10 cellular contexts compared by ENCODE assay signal in the genomic region with DNA sequence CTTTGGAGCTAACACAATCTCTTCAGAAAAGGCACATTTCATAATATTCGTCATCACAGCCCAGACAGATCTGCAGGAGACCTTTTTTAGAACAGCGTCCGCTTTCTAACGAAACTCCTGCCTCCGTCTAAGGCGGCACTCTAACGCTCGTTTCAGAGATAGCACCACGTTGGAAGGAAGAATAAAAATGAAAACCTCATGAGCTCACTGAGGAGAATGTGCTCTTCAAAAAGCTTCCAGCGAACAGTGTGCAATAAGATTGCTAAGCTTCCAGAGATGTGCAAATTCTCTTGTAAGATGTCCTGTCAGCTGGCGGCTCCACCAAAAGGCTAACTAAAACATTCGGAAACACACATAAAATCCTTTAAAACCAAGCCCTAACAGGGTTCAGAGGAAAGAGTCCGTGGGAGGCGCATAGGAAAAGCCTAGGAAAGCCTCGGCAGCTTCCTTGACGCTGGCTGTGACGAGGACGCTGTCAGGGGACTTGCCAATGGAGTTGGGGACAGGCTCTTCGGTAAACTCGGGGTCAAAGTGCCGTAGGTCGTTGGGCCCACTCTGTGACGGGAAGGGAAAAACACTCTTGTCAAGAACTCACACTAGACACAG.
DNase-seq lines count a peak whose midpoint lies in the region; ATAC-seq and TF ChIP-seq lines count a peak whose summit lies in the region.
"Had no signal": no experiment of that assay in that cellular context is flagged by ENCODE, and none has a peak within 500 bp of the region (broad histone marks: within the 10 kb centered on the region; RNA-seq: fewer than 3 reads in every experiment).

No MANE protein-coding gene starts in this region.

- H3K9me3 Mint-ChIP-seq in activated naive CD8-positive, alpha-beta T cell treated with anti-CD3 and anti-CD28 coated beads for 36 hours, result no peaks in the 10 kb centered on the region
- H3K9me3 Mint-ChIP-seq: naive B cell had no signal

- no peaks in the 10 kb centered on the region for H3K27me3 ChIP-seq in hepatocyte
- no peaks in the 10 kb centered on the region for H3K27me3 ChIP-seq in skeletal muscle tissue (ENCODE audit: control insufficient read depth in 3 of 3, insufficient read depth in 3 of 3, low read length in 3 of 3)
- no peaks in the 10 kb centered on the region for H3K27me3 ChIP-seq in thyroid gland

- peak overlapping the region; percentile 94 for H3K4me2 ChIP-seq in hepatocyte

- peaks cover 32% of the 10 kb centered on the region for H3K79me2 ChIP-seq in hepatocyte

- 76% methylated on average over 23 of the region's 23 CpGs for WGBS in hepatocyte (ENCODE audit: low lambda C conversion rate, missing lambda C conversion rate)
- WGBS in thyroid gland, 2 donors, result 67 to 82% methylated on average over 23 of the region's 23 CpGs

- TF ChIP-seq CTCF in HFF-Myc (IDR thresholded peaks at IDR 0.05; ENCODE audit: low read depth, low read length, missing control alignments) (no peak), hepatocyte (IDR thresholded peaks at IDR 0.05; ENCODE audit: poor library complexity) (no peak), thyroid gland (IDR thresholded peaks at IDR 0.05) (no peak)

- TF ChIP-seq POLR2A in GM18505 (IDR thresholded peaks at IDR 0.05; ENCODE audit: borderline replicate concordance, extremely low read depth, insufficient read depth, insufficient read length), result no peak
- TF ChIP-seq POLR2A in thyroid gland (IDR thresholded peaks at IDR 0.05), result no peak

- DNase-seq in HFF-Myc (ENCODE audit: extremely low read depth, low read depth), result no peak
- DNase-seq in activated naive CD8-positive, alpha-beta T cell treated with anti-CD3 and anti-CD28 coated beads for 36 hours, result no peak
- no peak for DNase-seq in hepatocyte (ENCODE audit: low spot score)
- no peak for DNase-seq in activated CD4-positive, alpha-beta T cell treated with anti-CD3 and anti-CD28 coated beads, Interleukin-2, amount 50 U/mL, for 4 hours
- DNase-seq in NCI-H2227 (lab: John Stamatoyannopoulos, UW; ENCODE audit: unreplicated experiment), result no peak
- DNase-seq in thyroid gland, result no peak
- DNase-seq: naive B cell, NCI-H2227 treated with DMSO at 0.1 percent for 48 hours had no signal

- H3K36me3 ChIP-seq in hepatocyte (replicated peaks; ENCODE audit: insufficient read depth, low read depth) (peaks cover 5% of the 10 kb centered on the region), skeletal muscle tissue (ENCODE audit: control insufficient read depth in 3 of 3, insufficient read depth in 3 of 3, low read length in 3 of 3) (peaks cover 37 to 43% (median 41%) of the 10 kb centered on the region in 3 donors), thyroid gland (peaks cover 62 to 63% of the 10 kb centered on the region in 2 donors)

- peak overlapping the region; percentile 50 for H3K27ac Mint-ChIP-seq in activated naive CD8-positive, alpha-beta T cell treated with anti-CD3 and anti-CD28 coated beads for 36 hours

- H3K4me1 ChIP-seq in hepatocyte (ENCODE audit: insufficient read depth), result peaks cover 7% of the 10 kb centered on the region
- H3K4me1 ChIP-seq in skeletal muscle tissue (ENCODE audit: control insufficient read depth in 3 of 3, insufficient read depth in 3 of 3, low read length in 3 of 3), result peaks cover 23 to 34% (median 24%) of the 10 kb centered on the region in 3 donors
- peaks cover 30 to 32% of the 10 kb centered on the region in 2 donors for H3K4me1 ChIP-seq in thyroid gland

- peaks cover 26% of the 10 kb centered on the region for H4K20me1 ChIP-seq in hepatocyte (ENCODE audit: insufficient read depth, poor library complexity, severe bottlenecking)

- intact Hi-C loops in thyroid gland (cut with DNase I), result loop anchor here (5.0 kb wide), 2 partner anchors 472 to 652 kb away; no protein-coding TSS in a partner anchor

- H3K4me3 ChIP-seq in HFF-Myc (replicated peaks; ENCODE audit: low read depth, low read length), result peak overlapping the region; percentile 16
- peak overlapping the region; percentile 5 for H3K4me3 ChIP-seq in hepatocyte
- peak overlapping the region; percentile 47 to 96 (median 92) for H3K4me3 ChIP-seq in skeletal muscle tissue (ENCODE audit: low read length in 3 of 3)
- peak overlapping the region in 1 of 3 donors; percentile 8 for H3K4me3 ChIP-seq in thyroid gland (replicated peaks in 1 of 3)

- peak overlapping the region; percentile 64 to 95 (median 67) for H3K9ac ChIP-seq in skeletal muscle tissue (ENCODE audit: low read depth in 1 of 3, low read length in 3 of 3)

- peak overlapping the region; percentile 30 for H3K27ac ChIP-seq in hepatocyte
- peak overlapping the region; percentile 42 for H3K27ac ChIP-seq in skeletal muscle tissue (ENCODE audit: low read depth, low read length)
- H3K27ac ChIP-seq in thyroid gland, result peak overlapping the region in 1 of 3 donors; percentile 21

- H3K9me3 ChIP-seq in hepatocyte (ENCODE audit: low read depth) (no peaks in the 10 kb centered on the region), skeletal muscle tissue (ENCODE audit: control insufficient read depth in 3 of 3, low read length in 3 of 3) (no peaks in the 10 kb centered on the region), thyroid gland (no peaks in the 10 kb centered on the region)

- no peaks in the 10 kb centered on the region for H3K27me3 Mint-ChIP-seq in activated naive CD8-positive, alpha-beta T cell treated with anti-CD3 and anti-CD28 coated beads for 36 hours
- H3K27me3 Mint-ChIP-seq: naive B cell had no signal

- no peak overlapping the region for H2AFZ ChIP-seq in hepatocyte

- H3K9me2 ChIP-seq in hepatocyte (replicated peaks; ENCODE audit: insufficient read depth), result no peaks in the 10 kb centered on the region

- peaks cover 42% of the 10 kb centered on the region for H3K4me1 Mint-ChIP-seq in activated naive CD8-positive, alpha-beta T cell treated with anti-CD3 and anti-CD28 coated beads for 36 hours

- ATAC-seq in GM18505 (IDR thresholded peaks at IDR 0.05; ENCODE audit: unreplicated experiment), result no peak

- peak overlapping the region; percentile 99 for H3K4me3 Mint-ChIP-seq in activated naive CD8-positive, alpha-beta T cell treated with anti-CD3 and anti-CD28 coated beads for 36 hours

- peaks cover 73% of the 10 kb centered on the region for H3K36me3 Mint-ChIP-seq in activated naive CD8-positive, alpha-beta T cell treated with anti-CD3 and anti-CD28 coated beads for 36 hours
